15 cellular contexts compared by ENCODE assay signal in the genomic region with DNA sequence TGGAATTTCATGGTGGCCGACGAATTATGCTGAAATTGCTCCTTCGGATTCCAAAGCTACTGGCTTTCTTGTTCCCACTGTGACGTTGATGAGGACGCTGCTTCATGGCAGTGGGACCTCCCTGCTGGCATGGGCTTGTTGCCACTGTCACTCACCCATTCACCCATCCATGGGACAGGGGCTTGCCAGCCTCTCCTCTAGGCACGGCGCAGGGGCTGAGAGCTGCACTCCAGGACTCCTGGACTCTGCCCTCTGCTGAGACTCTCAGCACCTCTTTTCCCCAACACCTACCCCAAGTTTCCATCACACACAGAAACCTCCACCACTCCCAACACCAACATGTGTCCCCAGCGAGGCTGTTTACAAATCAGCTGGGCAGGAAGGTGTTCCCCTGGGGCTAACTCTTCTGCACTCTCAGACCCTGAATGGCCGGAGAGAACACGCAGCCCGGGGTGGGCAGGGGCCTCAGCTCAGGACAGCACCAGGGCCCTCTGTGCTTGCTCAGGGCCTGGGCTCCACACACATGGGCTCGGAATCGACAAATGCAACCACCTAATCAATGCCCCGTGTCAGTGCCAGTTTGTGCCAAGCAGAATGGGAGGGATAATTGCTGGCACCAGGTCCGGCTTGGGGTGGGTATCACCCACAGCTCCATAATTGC. TPM values are rescaled to one million over a fixed set of nuclear protein-coding genes. Genes with fewer than 3 reads are reported as not detected.
A peak's percentile ranks its signal among the peaks of the same experiment; 100 is the strongest.
DNase-seq lines count a peak whose midpoint lies in the region; ATAC-seq and TF ChIP-seq lines count a peak whose summit lies in the region.
"Had no signal": no experiment of that assay in that cellular context is flagged by ENCODE, and none has a peak within 500 bp of the region (broad histone marks: within the 10 kb centered on the region; RNA-seq: fewer than 3 reads in every experiment).

No MANE protein-coding gene starts in this region.

- TF ChIP-seq POLR2A in ovary (IDR thresholded peaks at IDR 0.05): no peak

- H3K4me1 ChIP-seq in hepatocyte (ENCODE audit: insufficient read depth) (no peaks in the 10 kb centered on the region), ovary (ENCODE audit: insufficient read depth) (no peaks in the 10 kb centered on the region)

- intact Hi-C loops in ovary (cut with DNase I): no loop called here

- H3K9me2 ChIP-seq in hepatocyte (replicated peaks; ENCODE audit: insufficient read depth): no peaks in the 10 kb centered on the region

- no peaks in the 10 kb centered on the region for H3K9me3 ChIP-seq in hepatocyte (ENCODE audit: low read depth)
- H3K9me3 ChIP-seq in ovary: no peaks in the 10 kb centered on the region

- no peaks in the 10 kb centered on the region for H3K9me3 Mint-ChIP-seq in T-helper 1 cell treated with Interleukin-12 subunit alpha and Interleukin-12 subunit beta and Interleukin-4 antibody, amounts not matched to agents 30 μg/mL and 1 μg/mL, for 36 hours
- no peaks in the 10 kb centered on the region for H3K9me3 Mint-ChIP-seq in activated naive CD8-positive, alpha-beta T cell treated with anti-CD3 and anti-CD28 coated beads, Interleukin-2, amount 10 ng/mL, durations not matched to agents 7 days and 5 days
- H3K9me3 Mint-ChIP-seq in naive B cell: peaks cover 0 to 2% (median 0%) of the 10 kb centered on the region in 7 donors

- H2AFZ ChIP-seq in hepatocyte: no peak overlapping the region

- H4K20me1 ChIP-seq in hepatocyte (ENCODE audit: insufficient read depth, poor library complexity, severe bottlenecking): no peaks in the 10 kb centered on the region

- 86% methylated on average over 15 of the region's 15 CpGs for WGBS in hepatocyte (ENCODE audit: low lambda C conversion rate, missing lambda C conversion rate)
- 72 to 82% (median 73%) methylated on average over 14 to 15 of the region's 15 CpGs for WGBS in ovary, 3 donors

- peak overlapping the region; percentile 99 for H3K4me3 Mint-ChIP-seq in T-helper 1 cell treated with Interleukin-12 subunit alpha and Interleukin-12 subunit beta and Interleukin-4 antibody, amounts not matched to agents 30 μg/mL and 1 μg/mL, for 36 hours
- peak overlapping the region; percentile 79 for H3K4me3 Mint-ChIP-seq in activated naive CD8-positive, alpha-beta T cell treated with anti-CD3 and anti-CD28 coated beads, Interleukin-2, amount 10 ng/mL, durations not matched to agents 7 days and 5 days
- H3K4me3 Mint-ChIP-seq in naive B cell: peak overlapping the region; percentile 69 to 97 (median 86)

- DNase-seq in T-helper 1 cell (no peak), naive B cell (no peak), hepatocyte (ENCODE audit: low spot score) (no peak), ovary (no peak)
- DNase-seq in activated naive CD8-positive, alpha-beta T cell treated with anti-CD3 and anti-CD28 coated beads, Interleukin-2, amount 10 ng/mL, durations not matched to agents 7 days and 5 days: no peak
- DNase-seq: MV-4-11, NCI-H2107, NCI-H82, substantia nigra had no signal

- no peak for TF ChIP-seq CTCF in GM12875 (IDR thresholded peaks at IDR 0.05; ENCODE audit: borderline replicate concordance, insufficient read depth, low read depth, low read length)
- TF ChIP-seq CTCF in hepatocyte (IDR thresholded peaks at IDR 0.05; ENCODE audit: poor library complexity): no peak
- no peak for TF ChIP-seq CTCF in ovary (IDR thresholded peaks at IDR 0.05)

- H3K27me3 ChIP-seq in hepatocyte: peaks cover 12% of the 10 kb centered on the region
- H3K27me3 ChIP-seq in ovary: no peaks in the 10 kb centered on the region
- H3K27me3 ChIP-seq: cardiac muscle cell had no signal

- peaks cover 58% of the 10 kb centered on the region for H3K4me1 Mint-ChIP-seq in T-helper 1 cell treated with Interleukin-12 subunit alpha and Interleukin-12 subunit beta and Interleukin-4 antibody, amounts not matched to agents 30 μg/mL and 1 μg/mL, for 36 hours (ENCODE audit: low read depth)
- peaks cover 47% of the 10 kb centered on the region for H3K4me1 Mint-ChIP-seq in activated naive CD8-positive, alpha-beta T cell treated with anti-CD3 and anti-CD28 coated beads, Interleukin-2, amount 10 ng/mL, durations not matched to agents 7 days and 5 days
- H3K4me1 Mint-ChIP-seq in naive B cell: peaks cover 49 to 89% (median 78%) of the 10 kb centered on the region in 3 donors

- TF ChIP-seq EP300 in ovary (IDR thresholded peaks at IDR 0.05): no peak

- H3K4me2 ChIP-seq in hepatocyte: no peak overlapping the region

- H3K27ac ChIP-seq in hepatocyte (no peak overlapping the region), ovary (no peak overlapping the region)
- H3K27ac ChIP-seq: 22Rv1, cardiac muscle cell had no signal

- peak overlapping the region; percentile 59 for H3K27ac Mint-ChIP-seq in T-helper 1 cell treated with Interleukin-12 subunit alpha and Interleukin-12 subunit beta and Interleukin-4 antibody, amounts not matched to agents 30 μg/mL and 1 μg/mL, for 36 hours
- peak overlapping the region; percentile 30 for H3K27ac Mint-ChIP-seq in activated naive CD8-positive, alpha-beta T cell treated with anti-CD3 and anti-CD28 coated beads, Interleukin-2, amount 10 ng/mL, durations not matched to agents 7 days and 5 days
- peak overlapping the region in 4 of 6 donors; percentile 76 to 90 (median 79) for H3K27ac Mint-ChIP-seq in naive B cell

- ATAC-seq in activated naive CD8-positive, alpha-beta T cell treated with anti-CD3 and anti-CD28 coated beads, Interleukin-2, amount 10 ng/mL, durations not matched to agents 7 days and 5 days (ENCODE audit: low read depth): no peak
- ATAC-seq in naive B cell (ENCODE audit: low read depth in 2 of 2) (no peak), HG02981 (IDR thresholded peaks at IDR 0.05; ENCODE audit: unreplicated experiment) (no peak)

- H3K4me3 ChIP-seq in GM12875 (ENCODE audit: low read depth, low read length) (peak overlapping the region; percentile 16), hepatocyte (no peak overlapping the region), ovary (no peak overlapping the region)
- H3K4me3 ChIP-seq: cardiac muscle cell had no signal

- H3K27me3 Mint-ChIP-seq in T-helper 1 cell treated with Interleukin-12 subunit alpha and Interleukin-12 subunit beta and Interleukin-4 antibody, amounts not matched to agents 30 μg/mL and 1 μg/mL, for 36 hours (ENCODE audit: low read depth): no peaks in the 10 kb centered on the region
- H3K27me3 Mint-ChIP-seq in activated naive CD8-positive, alpha-beta T cell treated with anti-CD3 and anti-CD28 coated beads, Interleukin-2, amount 10 ng/mL, durations not matched to agents 7 days and 5 days: no peaks in the 10 kb centered on the region
- H3K27me3 Mint-ChIP-seq in naive B cell: no peaks in the 10 kb centered on the region

- H3K79me2 ChIP-seq in hepatocyte: no peaks in the 10 kb centered on the region

- POLR2A ChIA-PET in activated naive CD8-positive, alpha-beta T cell treated with anti-CD3 and anti-CD28 coated beads, Interleukin-2, amount 10 ng/mL, durations not matched to agents 7 days and 5 days (lab: Charles Lee): interaction anchor here (4.6 to 5.4 kb wide), 2 partner anchors 11 to 44 kb away, joined by 34 to 39 read pairs; a partner anchor contains a TSS

- peaks cover 37% of the 10 kb centered on the region for H3K36me3 Mint-ChIP-seq in T-helper 1 cell treated with Interleukin-12 subunit alpha and Interleukin-12 subunit beta and Interleukin-4 antibody, amounts not matched to agents 30 μg/mL and 1 μg/mL, for 36 hours (ENCODE audit: low read depth)
- H3K36me3 Mint-ChIP-seq in activated naive CD8-positive, alpha-beta T cell treated with anti-CD3 and anti-CD28 coated beads, Interleukin-2, amount 10 ng/mL, durations not matched to agents 7 days and 5 days: peaks cover 36% of the 10 kb centered on the region
- H3K36me3 Mint-ChIP-seq in naive B cell: peaks cover 0 to 16% of the 10 kb centered on the region in 2 donors

- H3K36me3 ChIP-seq in hepatocyte (replicated peaks; ENCODE audit: insufficient read depth, low read depth) (no peaks in the 10 kb centered on the region), ovary (no peaks in the 10 kb centered on the region)
- H3K36me3 ChIP-seq: cardiac muscle cell had no signal

RNA-seq across cellular contexts. Expression of a gene that starts 3.1 kb away (rescaled TPM):
- total RNA-seq in activated naive CD8-positive, alpha-beta T cell treated with anti-CD3 and anti-CD28 coated beads, Interleukin-2, amount 10 ng/mL, durations not matched to agents 7 days and 5 days: 100 to 1,000 TPM; 416 to 452 TPM
- polyA plus RNA-seq in naive B cell (ENCODE audit: low read depth in 6 of 6): 100 to 1,000 TPM; 220 to 346 (median 303) TPM
- total RNA-seq in hepatocyte: 1.6 and 3.8 TPM in 2 replicates
- polyA plus RNA-seq in hepatocyte: 3.8 and 4.2 TPM in 2 replicates
- 10 to 100 TPM in 6 of 7 donors, 1 to 10 TPM in 1; 9.6 to 58.3 (median 17.6) TPM for total RNA-seq in ovary
- 10 to 100 TPM; 13.0 to 31.1 TPM for polyA plus RNA-seq in ovary
- polyA plus RNA-seq: neural cell had no signal

RNA-seq across cellular contexts. Expression of a gene that starts 22.3 kb away (rescaled TPM):
- 10 to 100 TPM; 44.2 to 44.3 TPM for total RNA-seq in activated naive CD8-positive, alpha-beta T cell treated with anti-CD3 and anti-CD28 coated beads, Interleukin-2, amount 10 ng/mL, durations not matched to agents 7 days and 5 days
- polyA plus RNA-seq in naive B cell (ENCODE audit: low read depth in 6 of 6) (10 to 100 TPM in 5 of 6 donors, 1 to 10 TPM in 1; 7.8 to 14.2 (median 12.3) TPM), hepatocyte (33.2 and 37.2 TPM in 2 replicates), ovary (10 to 100 TPM in 1 of 2 donors, 1 to 10 TPM in 1; 5.6 to 14.0 TPM)
- total RNA-seq in hepatocyte (11.5 and 16.3 TPM in 2 replicates), ovary (10 to 100 TPM in 6 of 7 donors, 1 to 10 TPM in 1; 5.6 to 24.1 (median 17.2) TPM)

RNA-seq across cellular contexts. Expression of a gene that starts 44.1 kb away (rescaled TPM):
- total RNA-seq in activated naive CD8-positive, alpha-beta T cell treated with anti-CD3 and anti-CD28 coated beads, Interleukin-2, amount 10 ng/mL, durations not matched to agents 7 days and 5 days: 10 to 100 TPM; 66.1 to 73.2 TPM
- polyA plus RNA-seq in naive B cell (ENCODE audit: low read depth in 6 of 6): 10 to 100 TPM; 28.1 to 43.5 (median 36.1) TPM
- total RNA-seq in hepatocyte: 344 and 348 TPM in 2 replicates
- polyA plus RNA-seq in hepatocyte: 315 and 362 TPM in 2 replicates
- 100 to 1,000 TPM; 133 to 226 (median 143) TPM for total RNA-seq in ovary
- 100 to 1,000 TPM; 144 to 420 TPM for polyA plus RNA-seq in ovary

Comparison
In these comparisons a context has a peak if more than half of its experiments do, and no peak if none do; other contexts are left out.
1. RNA of a gene that starts 3.1 kb away (total RNA-seq): 416 to 452 TPM in activated naive CD8-positive, alpha-beta T cell treated with anti-CD3 and anti-CD28 coated beads, Interleukin-2, amount 10 ng/mL, durations not matched to agents 7 days and 5 days; 9.6 to 58.3 TPM in ovary and 1.6 to 3.8 TPM in hepatocyte; every median in the first group is over 4 times any median in the second.
2. Peak in every context shown above with its lines, with median percentiles within 50 percentile points of each other: H3K27ac Mint-ChIP-seq and H3K4me3 Mint-ChIP-seq.